ENCODE assay signal across 24 cellular contexts in the genomic region with DNA sequence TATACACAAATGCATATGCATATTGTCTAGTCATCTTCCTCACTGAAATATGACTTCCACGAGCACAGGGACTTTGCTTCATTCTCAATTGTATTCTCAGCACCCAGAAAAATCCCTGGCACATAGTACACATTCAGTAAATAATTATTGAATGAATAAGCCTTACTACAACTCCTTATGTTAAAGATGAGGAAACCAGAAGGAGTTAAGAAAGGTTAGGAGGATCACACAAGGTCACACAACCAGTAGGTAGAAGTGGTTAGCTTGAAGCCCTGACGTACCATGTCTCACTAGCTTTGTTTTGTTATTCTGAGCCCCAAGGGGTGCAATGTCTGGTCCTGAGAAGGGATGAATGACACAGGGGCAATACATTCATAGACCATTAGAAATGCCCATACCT.
"Had no signal": no experiment of that assay in that cellular context is flagged by ENCODE, and none has a peak within 500 bp of the region (broad histone marks: within the 10 kb centered on the region; RNA-seq: fewer than 3 reads in every experiment).

No MANE protein-coding gene starts in this region.

- H3K36me3 ChIP-seq: brain microvascular endothelial cell, neutrophil, tibial nerve, vagina, WERI-Rb-1 had no signal

- H3K9me3 ChIP-seq: neutrophil, vagina had no signal

- H3K4me1 ChIP-seq: foreskin keratinocyte, tibial nerve, vagina had no signal

- DNase-seq: activated CD4-positive, alpha-beta memory T cell treated with anti-CD3 and anti-CD28 coated beads for 36 hours; activated CD4-positive, alpha-beta T cell treated with anti-CD3 and anti-CD28 coated beads for 36 hours; activated effector memory CD4-positive, alpha-beta T cell treated with Interleukin-2 at 50 U/mL for 16 hours; activated T-cell treated with anti-CD3 and anti-CD28 coated beads, Interleukin-2, amount 50 U/mL, for 24 hours; amygdala; brain microvascular endothelial cell; cerebellar nuclear complex; effector memory CD4-positive, alpha-beta T cell; mesendoderm; natural killer cell; posterior cingulate gyrus; retina; stimulated activated CD4-positive, alpha-beta T cell treated with anti-CD3 and anti-CD28 coated beads, Interleukin-15, amount 100 ng/mL, for 24 hours; stimulated activated CD4-positive, alpha-beta T cell treated with anti-CD3 and anti-CD28 coated beads, Interleukin-4, amount 100 ng/mL, for 4 hours; stimulated activated CD8-positive, alpha-beta memory T cell treated with anti-CD3 and anti-CD28 coated beads, Interleukin-4, amount 100 ng/mL, for 48 hours; stimulated activated naive CD4-positive, alpha-beta T cell treated with Interleukin-2 at 50 U/mL for 16 hours; substantia nigra; T1000; WERI-Rb-1 had no signal

- H3K4me3 ChIP-seq: skin epidermis, tibial nerve, vagina had no signal

- H3K27ac ChIP-seq: brain microvascular endothelial cell, foreskin keratinocyte, neutrophil, skin epidermis, tibial nerve, vagina, WERI-Rb-1 had no signal

- H3K27me3 ChIP-seq: brain microvascular endothelial cell, foreskin keratinocyte, neutrophil, tibial nerve, vagina had no signal
